12 cellular contexts compared by ENCODE assay signal in the genomic region with DNA sequence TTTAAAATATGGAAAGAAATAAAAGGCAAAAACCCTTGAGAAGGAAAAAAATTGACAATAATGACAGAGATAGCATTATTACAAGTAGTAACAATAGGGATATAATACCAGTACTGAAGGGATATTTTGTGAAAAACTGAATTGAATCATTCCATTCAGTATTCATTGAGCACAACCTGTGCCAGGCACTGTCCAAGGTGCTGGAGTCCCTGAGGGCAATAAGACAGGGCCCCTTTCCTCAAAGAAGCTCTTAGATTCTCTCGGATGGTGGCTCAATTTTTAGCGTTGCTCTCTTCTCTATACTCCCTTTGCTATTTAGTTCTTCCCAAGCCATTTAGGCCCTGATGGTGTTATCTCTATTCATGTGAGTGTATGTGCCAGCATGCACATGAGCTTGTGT. TPM values are rescaled to one million over a fixed set of nuclear protein-coding genes. Genes with fewer than 3 reads are reported as not detected.
DNase-seq lines count a peak whose midpoint lies in the region; ATAC-seq, FAIRE-seq and TF ChIP-seq lines count a peak whose summit lies in the region.
"Had no signal": no experiment of that assay in that cellular context is flagged by ENCODE, and none has a peak within 500 bp of the region (broad histone marks: within the 10 kb centered on the region; RNA-seq: fewer than 3 reads in every experiment).

No MANE protein-coding gene starts in this region.

- TF ChIP-seq CTCF in cardiac fibroblast (IDR thresholded peaks at IDR 0.05; ENCODE audit: low read depth, low read length) = no peak
- no peak for TF ChIP-seq CTCF in neural crest cell (conservative IDR thresholded peaks at IDR 0.05)

- no peak for TF ChIP-seq POLR2A in GM12892 (IDR thresholded peaks at IDR 0.05; ENCODE audit: low read depth, low read length)

- H3K4me1 Mint-ChIP-seq in activated CD4-positive, alpha-beta T cell treated with anti-CD3 and anti-CD28 coated beads, Interleukin-2, amount 10 ng/mL, durations not matched to agents 7 days and 5 days = no peaks in the 10 kb centered on the region
- peaks cover 4% of the 10 kb centered on the region for H3K4me1 Mint-ChIP-seq in neural crest cell
- H3K4me1 Mint-ChIP-seq in stimulated activated naive B cell treated with anti-CD40 and anti-IgM and Interleukin-4, amounts not matched to agents 10 μg/mL and 1 μg/mL and 100 μg/mL, for 72 hours = no peaks in the 10 kb centered on the region

- CTCF ChIA-PET in activated CD4-positive, alpha-beta T cell treated with anti-CD3 and anti-CD28 coated beads, Interleukin-2, amount 10 ng/mL, durations not matched to agents 7 days and 5 days (lab: Charles Lee) = interaction anchor here (1.1 kb wide), 1 partner anchor 9 kb away, joined by 3 read pairs; no protein-coding TSS in a partner anchor

- H3K27ac Mint-ChIP-seq in activated CD4-positive, alpha-beta T cell treated with anti-CD3 and anti-CD28 coated beads, Interleukin-2, amount 10 ng/mL, durations not matched to agents 7 days and 5 days = no peak overlapping the region
- no peak overlapping the region for H3K27ac Mint-ChIP-seq in neural crest cell (ENCODE audit: unreplicated experiment)
- H3K27ac Mint-ChIP-seq in stimulated activated naive B cell treated with anti-CD40 and anti-IgM and Interleukin-4, amounts not matched to agents 10 μg/mL and 1 μg/mL and 100 μg/mL, for 72 hours = no peak overlapping the region

- no peak for ATAC-seq in stimulated activated naive B cell treated with anti-CD40 and anti-IgM and Interleukin-4, amounts not matched to agents 10 μg/mL and 1 μg/mL and 100 μg/mL, for 72 hours (replicated peaks)
- ATAC-seq in HG03354 (IDR thresholded peaks at IDR 0.05; ENCODE audit: poor library complexity, severe bottlenecking, unreplicated experiment) = no peak

- peak; percentile 26 for DNase-seq in activated CD4-positive, alpha-beta T cell treated with anti-CD3 and anti-CD28 coated beads, Interleukin-2, amount 10 ng/mL, durations not matched to agents 7 days and 5 days
- no peak for DNase-seq in activated CD4-positive, alpha-beta T cell treated with anti-CD3 and anti-CD28 coated beads for 4 hours
- DNase-seq in NCI-H460 (ENCODE audit: extremely low read depth, low read depth) = peak; percentile 41
- DNase-seq in cardiac fibroblast (ENCODE audit: low read depth in 2 of 2) = peak; percentile 43 to 45
- DNase-seq in neural crest cell (ENCODE audit: low read depth, low spot score) = peak; percentile 49
- DNase-seq in stimulated activated naive B cell treated with anti-CD40 and anti-IgM and Interleukin-4, amounts not matched to agents 10 μg/mL and 1 μg/mL and 100 μg/mL, for 72 hours = no peak
- DNase-seq in GM12892 (ENCODE audit: insufficient read length) = no peak
- DNase-seq: BE2C, left ventricle myocardium inferior, NCI-H2227 treated with DMSO at 0.1 percent for 48 hours had no signal

- POLR2A ChIA-PET in activated CD4-positive, alpha-beta T cell treated with anti-CD3 and anti-CD28 coated beads, Interleukin-2, amount 10 ng/mL, durations not matched to agents 7 days and 5 days (lab: Charles Lee) = no interaction called here

- H3K9me3 Mint-ChIP-seq in activated CD4-positive, alpha-beta T cell treated with anti-CD3 and anti-CD28 coated beads, Interleukin-2, amount 10 ng/mL, durations not matched to agents 7 days and 5 days = no peaks in the 10 kb centered on the region
- H3K9me3 Mint-ChIP-seq in neural crest cell = no peaks in the 10 kb centered on the region
- no peaks in the 10 kb centered on the region for H3K9me3 Mint-ChIP-seq in stimulated activated naive B cell treated with anti-CD40 and anti-IgM and Interleukin-4, amounts not matched to agents 10 μg/mL and 1 μg/mL and 100 μg/mL, for 72 hours

- H3K36me3 Mint-ChIP-seq in activated CD4-positive, alpha-beta T cell treated with anti-CD3 and anti-CD28 coated beads, Interleukin-2, amount 10 ng/mL, durations not matched to agents 7 days and 5 days (ENCODE audit: low read depth) = no peaks in the 10 kb centered on the region
- H3K36me3 Mint-ChIP-seq in neural crest cell (ENCODE audit: low read depth) = no peaks in the 10 kb centered on the region
- no peaks in the 10 kb centered on the region for H3K36me3 Mint-ChIP-seq in stimulated activated naive B cell treated with anti-CD40 and anti-IgM and Interleukin-4, amounts not matched to agents 10 μg/mL and 1 μg/mL and 100 μg/mL, for 72 hours

- H3K27me3 Mint-ChIP-seq in activated CD4-positive, alpha-beta T cell treated with anti-CD3 and anti-CD28 coated beads, Interleukin-2, amount 10 ng/mL, durations not matched to agents 7 days and 5 days = no peaks in the 10 kb centered on the region
- peaks cover 29% of the 10 kb centered on the region for H3K27me3 Mint-ChIP-seq in neural crest cell (ENCODE audit: low read depth)
- H3K27me3 Mint-ChIP-seq in stimulated activated naive B cell treated with anti-CD40 and anti-IgM and Interleukin-4, amounts not matched to agents 10 μg/mL and 1 μg/mL and 100 μg/mL, for 72 hours = peaks cover 4 to 7% of the 10 kb centered on the region in 2 donors

- no peak overlapping the region for H3K4me3 ChIP-seq in cardiac fibroblast (replicated peaks in 1 of 2; ENCODE audit: low read depth in 2 of 2, low read length in 2 of 2)
- H3K4me3 ChIP-seq: left ventricle myocardium inferior had no signal

- no peak for FAIRE-seq in GM12892 (lab: Jason Lieb, UNC)
- FAIRE-seq: colon had no signal

- no peak overlapping the region for H3K4me3 Mint-ChIP-seq in activated CD4-positive, alpha-beta T cell treated with anti-CD3 and anti-CD28 coated beads, Interleukin-2, amount 10 ng/mL, durations not matched to agents 7 days and 5 days
- no peak overlapping the region for H3K4me3 Mint-ChIP-seq in neural crest cell
- H3K4me3 Mint-ChIP-seq in stimulated activated naive B cell treated with anti-CD40 and anti-IgM and Interleukin-4, amounts not matched to agents 10 μg/mL and 1 μg/mL and 100 μg/mL, for 72 hours = no peak overlapping the region

RNA-seq across cellular contexts. Expression of gene GAS2L3, which starts 34.3 kb away (rescaled TPM):
- total RNA-seq in activated CD4-positive, alpha-beta T cell treated with anti-CD3 and anti-CD28 coated beads, Interleukin-2, amount 10 ng/mL, durations not matched to agents 7 days and 5 days = 1 to 10 TPM; 4.4 to 6.5 TPM
- 27.1 and 33.7 TPM in 2 replicates for total RNA-seq in NCI-H460 (2014; rRNA removed; shearing (Covaris generic))
- polyA plus RNA-seq in NCI-H460 (2014; cell fraction: nucleus; rRNA removed) = 18.4 and 34.8 TPM in 2 replicates
- 34.1 and 36.2 TPM in 2 replicates for total RNA-seq in neural crest cell
- 1.8 TPM for polyA plus RNA-seq in GM12892 (2012; ENCODE audit: missing spikeins)

Comparison
In these comparisons a context has a peak if more than half of its experiments do, and no peak if none do; other contexts are left out.
1. DNase-seq: peak in activated CD4-positive, alpha-beta T cell treated with anti-CD3 and anti-CD28 coated beads, Interleukin-2, amount 10 ng/mL, durations not matched to agents 7 days and 5 days (single experiment), NCI-H460 (single experiment), cardiac fibroblast (2 of 2) and neural crest cell (single experiment); none in activated CD4-positive, alpha-beta T cell treated with anti-CD3 and anti-CD28 coated beads for 4 hours (0 of 2), stimulated activated naive B cell treated with anti-CD40 and anti-IgM and Interleukin-4, amounts not matched to agents 10 μg/mL and 1 μg/mL and 100 μg/mL, for 72 hours (single experiment) and GM12892 (single experiment).